Comparison of ENCODE assay signal across 1 cellular context in genomic region chr4:113471141-113471860, GRCh38.
TF ChIP-seq lines count a peak whose summit lies in the region.

No MANE protein-coding gene starts in this region.

TF ChIP-seq in IMR-90, 13 proteins besides CTCF, POLR2A, EP300 and RAD21 (continued from another document):
- TF ChIP-seq BHLHE40 (IDR thresholded peaks at IDR 0.05; ENCODE audit: low read depth, low read length) (no peak), ELK1 (IDR thresholded peaks at IDR 0.05; ENCODE audit: borderline replicate concordance, low read depth, low read length) (no peak), RFX5 (IDR thresholded peaks at IDR 0.05; ENCODE audit: low read depth, low read length) (no peak), FOS (IDR thresholded peaks at IDR 0.05; ENCODE audit: low read depth, low read length) (no peak), SMC3 (IDR thresholded peaks at IDR 0.05; ENCODE audit: low read depth, low read length) (no peak), MAZ (IDR thresholded peaks at IDR 0.05; ENCODE audit: borderline replicate concordance, low read depth, low read length) (no peak), MXI1 (IDR thresholded peaks at IDR 0.05; ENCODE audit: borderline replicate concordance, low read depth, low read length) (no peak), RCOR1 (IDR thresholded peaks at IDR 0.05; ENCODE audit: insufficient replicate concordance, low read length) (no peak), CHD1 (IDR thresholded peaks at IDR 0.05; ENCODE audit: low read depth, low read length) (no peak), CEBPB (IDR thresholded peaks at IDR 0.05; ENCODE audit: low read depth, low read length) (no peak), MAFK (IDR thresholded peaks at IDR 0.05; ENCODE audit: low read depth, low read length) (no peak), USF2 (IDR thresholded peaks at IDR 0.05; ENCODE audit: low read depth, low read length) (no peak)
